8 cellular contexts compared by ENCODE assay signal in genomic region chr15:59104602-59104911, GRCh38. TPM values are rescaled to one million over a fixed set of nuclear protein-coding genes. Genes with fewer than 3 reads are reported as not detected.
A peak's percentile ranks its signal among the peaks of the same experiment; 100 is the strongest.
DNase-seq lines count a peak whose midpoint lies in the region; ATAC-seq and TF ChIP-seq lines count a peak whose summit lies in the region.

No MANE protein-coding gene starts in this region.

- H3K4me1 ChIP-seq in neuron (ENCODE audit: insufficient read depth, low read length), result peaks cover 8% of the 10 kb centered on the region

- peak overlapping the region; percentile 98 for H3K27ac Mint-ChIP-seq in endothelial cell (ENCODE audit: unreplicated experiment)

- peak; percentile 33 for ATAC-seq in GM19324 (IDR thresholded peaks at IDR 0.05; ENCODE audit: low FRiP score, unreplicated experiment)

- no peaks in the 10 kb centered on the region for H3K9me3 Mint-ChIP-seq in endothelial cell (ENCODE audit: unreplicated experiment)

- DNase-seq in MG63 (no peak), endothelial cell (ENCODE audit: low spot score) (no peak), kidney tubule cell (ENCODE audit: low spot score) (no peak), NCI-H1105 treated with DMSO at 0.1 percent for 48 hours (lab: John Stamatoyannopoulos, UW) (no peak), NCI-H2171 (lab: John Stamatoyannopoulos, UW) (no peak), NK-92 (lab: John Stamatoyannopoulos, UW; ENCODE audit: unreplicated experiment) (no peak)

- H3K4me3 ChIP-seq in MG63 (peak overlapping the region; percentile 88), neuron (ENCODE audit: low read length) (peak overlapping the region; percentile 89)

- H3K4me3 Mint-ChIP-seq in endothelial cell (ENCODE audit: unreplicated experiment), result peak overlapping the region; percentile 97

- peaks cover 28% of the 10 kb centered on the region for H3K36me3 ChIP-seq in MG63
- peaks cover 30% of the 10 kb centered on the region for H3K36me3 ChIP-seq in neuron (ENCODE audit: insufficient read depth, low read length)

- no peaks in the 10 kb centered on the region for H3K27me3 Mint-ChIP-seq in endothelial cell (ENCODE audit: unreplicated experiment)

- no peak for TF ChIP-seq CTCF in endothelial cell (IDR thresholded peaks at IDR 0.05; ENCODE audit: unreplicated experiment)

- peaks cover 12% of the 10 kb centered on the region for H3K4me1 Mint-ChIP-seq in endothelial cell (ENCODE audit: unreplicated experiment)

- H3K36me3 Mint-ChIP-seq in endothelial cell (ENCODE audit: low read depth, unreplicated experiment), result peaks cover 12% of the 10 kb centered on the region

- peak overlapping the region; percentile 69 for H2AFZ ChIP-seq in neuron (ENCODE audit: low read depth, low read length)

- no peaks in the 10 kb centered on the region for H3K27me3 ChIP-seq in MG63
- H3K27me3 ChIP-seq in neuron (ENCODE audit: insufficient read depth, low read length), result no peaks in the 10 kb centered on the region

- H3K9me3 ChIP-seq in MG63 (no peaks in the 10 kb centered on the region), neuron (ENCODE audit: low read length) (no peaks in the 10 kb centered on the region)

RNA-seq across cellular contexts. Expression of gene CCNB2, which starts 0.4 kb away (rescaled TPM):
- total RNA-seq in MG63 (2014; rRNA removed; shearing (Covaris generic); ENCODE audit: low replicate concordance), result 89.4 and 94.5 TPM in 2 replicates
- 16.5 TPM for total RNA-seq in endothelial cell (ENCODE audit: unreplicated experiment)
